1 cellular context compared by ENCODE assay signal in the genomic region with DNA sequence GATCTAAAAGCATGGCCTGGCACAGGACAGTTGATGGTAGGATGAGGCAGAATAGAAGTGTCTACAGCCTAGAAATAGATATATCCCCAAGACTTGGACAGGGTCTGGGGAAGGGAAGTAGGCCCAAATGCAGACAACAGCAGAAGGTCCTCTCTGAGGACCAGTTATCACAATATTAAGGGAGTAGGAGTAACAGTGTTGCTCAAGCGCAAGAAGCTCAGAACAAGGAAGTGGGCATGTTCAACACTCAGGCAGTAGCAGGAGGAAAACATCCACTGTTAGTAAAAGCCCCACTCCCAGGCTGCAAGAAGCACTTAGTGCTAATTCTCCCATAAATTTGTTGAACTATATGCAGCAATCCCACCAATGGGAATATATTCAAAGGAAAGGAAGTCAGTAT.
TF ChIP-seq lines count a peak whose summit lies in the region.

No MANE protein-coding gene starts in this region.

TF ChIP-seq in H1, 55 proteins besides CTCF, POLR2A, EP300 and RAD21:
- no peak for TF ChIP-seq SIN3A (conservative IDR thresholded peaks at IDR 0.05 in 1 of 2, IDR thresholded peaks at IDR 0.05 in 1 of 2; ENCODE audit: low read depth in 1 of 2, low read length in 2 of 2)
